In genomic region chr1:98761238-98761637, GRCh38 we compare ENCODE assay signal across 13 cellular contexts.
DNase-seq lines count a peak whose midpoint lies in the region; TF ChIP-seq lines count a peak whose summit lies in the region.
"Had no signal": no experiment of that assay in that cellular context is flagged by ENCODE, and none has a peak within 500 bp of the region (broad histone marks: within the 10 kb centered on the region; RNA-seq: fewer than 3 reads in every experiment).

No MANE protein-coding gene starts in this region.

- H3K36me3 ChIP-seq in brain microvascular endothelial cell (replicated peaks) = no peaks in the 10 kb centered on the region
- H3K36me3 ChIP-seq in neural progenitor cell = no peaks in the 10 kb centered on the region
- H3K36me3 ChIP-seq in PC-9 (ENCODE audit: low read depth) = no peaks in the 10 kb centered on the region
- no peaks in the 10 kb centered on the region for H3K36me3 ChIP-seq in smooth muscle cell (ENCODE audit: low read depth)

- H3K4me2 ChIP-seq in neural progenitor cell = no peak overlapping the region
- no peak overlapping the region for H3K4me2 ChIP-seq in PC-9
- no peak overlapping the region for H3K4me2 ChIP-seq in smooth muscle cell

- H3K27me3 Mint-ChIP-seq in neural progenitor cell (ENCODE audit: insufficient read depth, low read depth) = no peaks in the 10 kb centered on the region

- TF ChIP-seq CTCF in GM12865 (IDR thresholded peaks at IDR 0.05; ENCODE audit: insufficient read depth, low read depth, low read length, missing control alignments) = no peak
- peak; percentile 34 for TF ChIP-seq CTCF in brain microvascular endothelial cell (IDR thresholded peaks at IDR 0.05; ENCODE audit: low read depth, low read length, missing control alignments)
- TF ChIP-seq CTCF in neural progenitor cell (IDR thresholded peaks at IDR 0.05) = peak; percentile 54
- no peak; the same call in 1 of the 2 replicates for TF ChIP-seq CTCF in PC-9 (conservative IDR thresholded peaks at IDR 0.05)
- TF ChIP-seq CTCF in smooth muscle cell (IDR thresholded peaks at IDR 0.05; ENCODE audit: borderline replicate concordance, insufficient read depth, poor library complexity, severe bottlenecking) = no peak

- H3K9me2 ChIP-seq in PC-9 (ENCODE audit: insufficient read depth) = no peaks in the 10 kb centered on the region

- H3K79me2 ChIP-seq in neural progenitor cell (ENCODE audit: low read depth) (no peaks in the 10 kb centered on the region), PC-9 (ENCODE audit: low read depth) (no peaks in the 10 kb centered on the region), smooth muscle cell (ENCODE audit: low read depth) (no peaks in the 10 kb centered on the region)

- H3K27ac ChIP-seq in brain microvascular endothelial cell (no peak overlapping the region), neural progenitor cell (no peak overlapping the region), PC-9 (no peak overlapping the region), smooth muscle cell (ENCODE audit: low read depth) (no peak overlapping the region)
- H3K27ac ChIP-seq: suprapubic skin had no signal

- no peak overlapping the region for H3K27ac Mint-ChIP-seq in neural progenitor cell

- no peak overlapping the region for H3K4me3 ChIP-seq in GM12865 (ENCODE audit: low read depth, low read length)
- no peak overlapping the region for H3K4me3 ChIP-seq in brain microvascular endothelial cell (ENCODE audit: low read depth, low read length)
- no peak overlapping the region for H3K4me3 ChIP-seq in neural progenitor cell
- H3K4me3 ChIP-seq in PC-9 = no peak overlapping the region
- no peak overlapping the region for H3K4me3 ChIP-seq in smooth muscle cell
- H3K4me3 ChIP-seq: suprapubic skin had no signal

- intact Hi-C loops in PC-9 (cut with micrococcal nuclease; ENCODE audit: unreplicated experiment) = no loop called here

- H2AFZ ChIP-seq in neural progenitor cell (replicated peaks) = no peak overlapping the region
- no peak overlapping the region for H2AFZ ChIP-seq in PC-9
- no peak overlapping the region for H2AFZ ChIP-seq in smooth muscle cell (ENCODE audit: low read depth)

- H3K4me1 Mint-ChIP-seq in neural progenitor cell = peaks cover 7% of the 10 kb centered on the region

- H3F3A ChIP-seq in neural progenitor cell (ENCODE audit: low read depth) = no peaks in the 10 kb centered on the region
- H3F3A ChIP-seq in PC-9 (ENCODE audit: insufficient read depth, low read depth) = no peaks in the 10 kb centered on the region; the same call in 1 of the 2 replicates
- H3F3A ChIP-seq in smooth muscle cell (ENCODE audit: low read depth) = no peaks in the 10 kb centered on the region

- H3K9me3 ChIP-seq in neural progenitor cell (ENCODE audit: low read depth) (no peaks in the 10 kb centered on the region), PC-9 (ENCODE audit: insufficient read depth, low read depth) (no peaks in the 10 kb centered on the region), smooth muscle cell (replicated peaks; ENCODE audit: low read depth) (no peaks in the 10 kb centered on the region)
- H3K9me3 ChIP-seq: suprapubic skin had no signal

- CTCF ChIA-PET in PC-9 (lab: Charles Lee) = no interaction called here

- no peaks in the 10 kb centered on the region for H3K4me1 ChIP-seq in neural progenitor cell
- H3K4me1 ChIP-seq in PC-9 (replicated peaks; ENCODE audit: insufficient read depth) = no peaks in the 10 kb centered on the region
- no peaks in the 10 kb centered on the region for H3K4me1 ChIP-seq in smooth muscle cell (ENCODE audit: low read depth)
- H3K4me1 ChIP-seq: suprapubic skin had no signal

- H3K4me3 Mint-ChIP-seq in neural progenitor cell = no peak overlapping the region

- in situ Hi-C loops in brain microvascular endothelial cell (cut with HindIII; ENCODE audit: low pct_ligation_motif_present, low sequenced_read_pairs) = no loop called here
- in situ Hi-C loops in G401 (cut with HindIII; ENCODE audit: low sequenced_read_pairs) = no loop called here

- BruUV-seq in PC-9 (replicated peaks; lab: Mats Ljungman, UMichigan) = no TSS peak

- WGBS in smooth muscle cell (ENCODE audit: low lambda C conversion rate) = 83% methylated on average over 3 of the region's 3 CpGs

- no peaks in the 10 kb centered on the region for H3K27me3 ChIP-seq in brain microvascular endothelial cell (replicated peaks)
- no peaks in the 10 kb centered on the region for H3K27me3 ChIP-seq in neural progenitor cell
- H3K27me3 ChIP-seq in PC-9 (ENCODE audit: insufficient read depth, low read depth) = no peaks in the 10 kb centered on the region
- no peaks in the 10 kb centered on the region for H3K27me3 ChIP-seq in smooth muscle cell (ENCODE audit: low read depth)
- H3K27me3 ChIP-seq: suprapubic skin had no signal

- DNase-seq in GM12865 (ENCODE audit: low read depth) = peak; percentile 5
- peak; percentile 42 for DNase-seq in MV-4-11 (lab: John Stamatoyannopoulos, UW)
- DNase-seq in brain microvascular endothelial cell = no peak
- DNase-seq in neural progenitor cell (ENCODE audit: low spot score) = peak; percentile 46
- DNase-seq in PC-9 = no peak
- DNase-seq in smooth muscle cell (lab: John Stamatoyannopoulos, UW; ENCODE audit: unreplicated experiment) = no peak
- DNase-seq in G401 (ENCODE audit: low spot score) = no peak
- DNase-seq: activated CD8-positive, alpha-beta memory T cell treated with anti-CD3 and anti-CD28 coated beads, Interleukin-2, amount 50 U/mL, for 48 hours; GOT3; left cardiac atrium; NCI-H526 treated with DMSO at 0.1 percent for 48 hours; occipital lobe had no signal

- H4K20me1 ChIP-seq in neural progenitor cell (ENCODE audit: low read depth) (no peaks in the 10 kb centered on the region), PC-9 (ENCODE audit: insufficient read depth) (peaks cover 3% of the 10 kb centered on the region; the same call in 1 of the 2 replicates), smooth muscle cell (ENCODE audit: low read depth) (no peaks in the 10 kb centered on the region)

- POLR2A ChIA-PET in PC-9 (lab: Charles Lee; ENCODE audit: unreplicated experiment) = no interaction called here

- no peak overlapping the region for H3K9ac ChIP-seq in neural progenitor cell
- H3K9ac ChIP-seq in smooth muscle cell (ENCODE audit: low read depth) = no peak overlapping the region

- no peaks in the 10 kb centered on the region for H3K9me3 Mint-ChIP-seq in neural progenitor cell

- H3K36me3 Mint-ChIP-seq in neural progenitor cell = no peaks in the 10 kb centered on the region

Comparison
In these comparisons a context has a peak if more than half of its experiments do, and no peak if none do; other contexts are left out.
1. DNase-seq: peak in GM12865 (single experiment), MV-4-11 (single experiment) and neural progenitor cell (single experiment); none in brain microvascular endothelial cell (single experiment), PC-9 (0 of 2), smooth muscle cell (single experiment) and G401 (single experiment).
2. CTCF ChIP-seq: peak in brain microvascular endothelial cell (single experiment) and neural progenitor cell (single experiment); none in GM12865 (single experiment), PC-9 (single experiment) and smooth muscle cell (single experiment).